Comparison of ENCODE assay signal across 8 cellular contexts in genomic region chr19:52139291-52140076, GRCh38. TPM values are rescaled to one million over a fixed set of nuclear protein-coding genes. Genes with fewer than 3 reads are reported as not detected.
DNase-seq lines count a peak whose midpoint lies in the region; ATAC-seq, FAIRE-seq and TF ChIP-seq lines count a peak whose summit lies in the region.

Gene ZNF616 (minus strand): TSS chr19:52139938. CDS start chr19:52130512, 9,426 bp downstream.

- H3K79me2 ChIP-seq in SU-DHL-6 (ENCODE audit: insufficient read depth, low read length): peaks cover 36% of the 10 kb centered on the region

- H3F3A ChIP-seq in SU-DHL-6 (ENCODE audit: insufficient read depth): peaks cover 4% of the 10 kb centered on the region; the same call in 1 of the 2 replicates

- H3K9ac ChIP-seq in SU-DHL-6 (ENCODE audit: low read length): peak within 1 kb of the TSS; percentile 72

- H3K9me3 ChIP-seq in SU-DHL-6 (ENCODE audit: insufficient read depth, low read length) (peaks cover 9% of the 10 kb centered on the region; the same call in 1 of the 2 replicates), pancreas (no peaks in the 10 kb centered on the region), tibial artery (no peaks in the 10 kb centered on the region)

- ATAC-seq in HG02623 (IDR thresholded peaks at IDR 0.05; ENCODE audit: unreplicated experiment) (peak; percentile 93), Right ventricle myocardium inferior (peak; percentile 100), pancreas (peak; percentile 96 to 99 (median 98))

- intact Hi-C loops in Right ventricle myocardium inferior (cut with DNase I) (loop anchor here (1.0 to 2.0 kb wide), 3 partner anchors 31 to 98 kb away; partner anchors contain the start of gene ZNF836), pancreas (cut with DNase I) (loop anchor here in 2 of 3 donors (5.0 to 10.0 kb wide), 2 partner anchors 98 to 105 kb away; no protein-coding TSS in a partner anchor), tibial artery (cut with DNase I; ENCODE audit: low total_unique reads) (loop anchor here (1.0 to 2.0 kb wide), 3 partner anchors 31 to 97 kb away; no protein-coding TSS in a partner anchor)

- no peaks in the 10 kb centered on the region for H3K9me2 ChIP-seq in SU-DHL-6 (replicated peaks; ENCODE audit: insufficient read depth, low read length)

- 0 to 1% methylated on average over 50 of the region's 50 CpGs for WGBS in pancreas, 2 donors

- H3K36me3 ChIP-seq in SU-DHL-6 (ENCODE audit: low read length) (no peaks in the 10 kb centered on the region), pancreas (no peaks in the 10 kb centered on the region), tibial artery (no peaks in the 10 kb centered on the region)

- TF ChIP-seq CTCF in GM12865 (IDR thresholded peaks at IDR 0.05; ENCODE audit: insufficient read depth, low read depth, low read length, missing control alignments) (peak; percentile 83), SU-DHL-6 (IDR thresholded peaks at IDR 0.05; ENCODE audit: insufficient read depth, low read length, poor library complexity, severe bottlenecking) (peak; percentile 71), pancreas (IDR thresholded peaks at IDR 0.05) (peak; percentile 38 to 63 (median 59)), tibial artery (IDR thresholded peaks at IDR 0.05) (peak; percentile 83 to 86)

- peak; percentile 90 for FAIRE-seq in pancreas (lab: Jason Lieb, UNC)

- DNase-seq in GM12865 (ENCODE audit: low read depth) (peak; percentile 96), NCI-H1105 treated with DMSO at 0.1 percent for 48 hours (lab: John Stamatoyannopoulos, UW) (peak; percentile 95), Right ventricle myocardium inferior (ENCODE audit: missing footprints) (peak; percentile 97), pancreas (peak; percentile 97 to 99 (median 98)), tibial artery (peak; percentile 95 to 99)
- peak; percentile 98 for DNase-seq in activated naive CD8-positive, alpha-beta T cell treated with anti-CD3 and anti-CD28 coated beads, Interleukin-2, amount 50 U/mL, for 16 hours (ENCODE audit: low read depth, low spot score)

- no peaks in the 10 kb centered on the region for H3K27me3 ChIP-seq in SU-DHL-6 (ENCODE audit: low read length)
- H3K27me3 ChIP-seq in pancreas: no peaks in the 10 kb centered on the region
- H3K27me3 ChIP-seq in tibial artery: no peaks in the 10 kb centered on the region

- H2AFZ ChIP-seq in SU-DHL-6 (ENCODE audit: low read depth, low read length, severe bottlenecking): peak within 1 kb of the TSS; percentile 94

- no peaks in the 10 kb centered on the region for H4K20me1 ChIP-seq in SU-DHL-6 (ENCODE audit: low read depth, low read length)

- H3K4me3 ChIP-seq in GM12865 (ENCODE audit: low read depth, low read length) (peak within 1 kb of the TSS; percentile 97), SU-DHL-6 (ENCODE audit: insufficient read depth, low read length, poor library complexity, severe bottlenecking) (peak within 1 kb of the TSS; percentile 67), pancreas (peak within 1 kb of the TSS; percentile 65 to 87 (median 74)), tibial artery (peak within 1 kb of the TSS; percentile 65 to 79)

- H3K4me2 ChIP-seq in SU-DHL-6 (ENCODE audit: low read depth, low read length, poor library complexity, severe bottlenecking): peak within 1 kb of the TSS; percentile 86

- peak within 1 kb of the TSS; percentile 72 for H3K27ac ChIP-seq in SU-DHL-6 (ENCODE audit: low read depth, low read length)
- H3K27ac ChIP-seq in pancreas: peak within 1 kb of the TSS; percentile 85 to 97 (median 95)
- H3K27ac ChIP-seq in tibial artery: peak within 1 kb of the TSS; percentile 84 to 90

- H3K4me1 ChIP-seq in pancreas (peaks cover 6 to 11% (median 7%) of the 10 kb centered on the region in 3 donors), tibial artery (peaks cover 0 to 21% (median 8%) of the 10 kb centered on the region in 4 donors)

RNA-seq across cellular contexts. Expression of gene ZNF616, which starts in this region (rescaled TPM):
- 5.2 TPM for total RNA-seq in Right ventricle myocardium inferior
- total RNA-seq in pancreas: 1 to 10 TPM; 3.9 to 9.1 (median 5.5) TPM
- polyA plus RNA-seq in pancreas: 1 to 10 TPM; 2.4 TPM

Comparison
In these comparisons a context has a peak if more than half of its experiments do, and no peak if none do; other contexts are left out.
1. Peak in every context shown above with its lines: DNase-seq, ATAC-seq, H3K4me3 ChIP-seq and H3K27ac ChIP-seq.